13 cellular contexts compared by ENCODE assay signal in genomic region chr15:74422370-74422722, GRCh38. TPM values are rescaled to one million over a fixed set of nuclear protein-coding genes. Genes with fewer than 3 reads are reported as not detected.
A peak's percentile ranks its signal among the peaks of the same experiment; 100 is the strongest.
DNase-seq lines count a peak whose midpoint lies in the region; ATAC-seq and TF ChIP-seq lines count a peak whose summit lies in the region.
"Had no signal": no experiment of that assay in that cellular context is flagged by ENCODE, and none has a peak within 500 bp of the region (broad histone marks: within the 10 kb centered on the region; RNA-seq: fewer than 3 reads in every experiment).

No MANE protein-coding gene starts in this region.

- H2BK15ac ChIP-seq in mesendoderm (replicated peaks; ENCODE audit: low read depth): no peak overlapping the region

- H3K4me1 ChIP-seq in mesendoderm (ENCODE audit: control insufficient read depth, low read depth, low read length) (peaks cover 17% of the 10 kb centered on the region), adrenal gland (replicated peaks in 1 of 2) (peaks cover 6 to 32% of the 10 kb centered on the region in 2 donors)

- H2AK5ac ChIP-seq in mesendoderm (ENCODE audit: low read length): peak overlapping the region; percentile 30

- TF ChIP-seq POLR2A in adrenal gland (IDR thresholded peaks at IDR 0.05): no peak

- H3K9ac ChIP-seq in mesendoderm (ENCODE audit: low read length): peak overlapping the region; percentile 34

- H4K8ac ChIP-seq in mesendoderm (ENCODE audit: low read depth, low read length): no peak overlapping the region

- peaks cover 5 to 11% of the 10 kb centered on the region in 2 donors for H3K36me3 Mint-ChIP-seq in activated naive CD4-positive, alpha-beta T cell treated with anti-CD3 and anti-CD28 coated beads, Interleukin-2, amount 50 U/mL, for 72 hours

- H3K27ac ChIP-seq in angular gyrus (ENCODE audit: low read depth, low read length) (peak overlapping the region; percentile 96), mesendoderm (ENCODE audit: low read depth, low read length) (peak overlapping the region; percentile 25), temporal lobe (ENCODE audit: low read depth, low read length) (peak overlapping the region; percentile 99), adrenal gland (peak overlapping the region in 1 of 5 donors; percentile 68)

- no peak overlapping the region for H3K4ac ChIP-seq in mesendoderm (ENCODE audit: low read depth, low read length)

- H3K79me1 ChIP-seq in mesendoderm (ENCODE audit: low read length): peaks cover 16% of the 10 kb centered on the region

- no peak overlapping the region for H3K4me2 ChIP-seq in mesendoderm (ENCODE audit: low read length)

- peak overlapping the region; percentile 82 for H3K56ac ChIP-seq in mesendoderm (ENCODE audit: low read length)

- no peak for DNase-seq in activated naive CD4-positive, alpha-beta T cell treated with anti-CD3 and anti-CD28 coated beads, Interleukin-2, amount 50 U/mL, for 72 hours (ENCODE audit: low spot score in 2 of 2)
- DNase-seq in activated naive CD4-positive, alpha-beta T cell treated with Interleukin-2 at 50 U/mL for 16 hours: no peak
- no peak for DNase-seq in mesendoderm
- no peak for DNase-seq in epidermal melanocyte (ENCODE audit: insufficient read length, low spot score)
- DNase-seq in adrenal gland: no peak
- no peak for DNase-seq in G401 (ENCODE audit: low spot score)
- DNase-seq: aorta, NCI-H1417 treated with DMSO at 0.1 percent for 48 hours, NCI-H524 treated with DMSO at 0.1 percent for 48 hours had no signal

- H4K5ac ChIP-seq in mesendoderm (ENCODE audit: low read length): no peak overlapping the region

- TF ChIP-seq CTCF in adrenal gland (IDR thresholded peaks at IDR 0.05): no peak

- H3K4me3 ChIP-seq in mesendoderm (ENCODE audit: low read length): no peak overlapping the region
- no peak overlapping the region for H3K4me3 ChIP-seq in adrenal gland

- WGBS in mesendoderm (ENCODE audit: extremely low coverage, insufficient coverage, low lambda C conversion rate): no CpG with 5 or more reads among the region's 8 CpGs
- WGBS in adrenal gland, 4 donors: 84 to 88% (median 87%) methylated on average over 5 to 8 of the region's 8 CpGs

- H3K18ac ChIP-seq in mesendoderm (ENCODE audit: low read length): peak overlapping the region; percentile 6

- H3K27me3 ChIP-seq in mesendoderm (ENCODE audit: insufficient read depth, low read length, poor library complexity) (no peaks in the 10 kb centered on the region), adrenal gland (no peaks in the 10 kb centered on the region)

- intact Hi-C loops in adrenal gland (cut with DNase I): no loop called here

- peak overlapping the region; percentile 55 for H2BK5ac ChIP-seq in mesendoderm (ENCODE audit: low read length)

- no peaks in the 10 kb centered on the region for H3K36me3 ChIP-seq in mesendoderm (ENCODE audit: control insufficient read depth, insufficient read depth, low read length)
- H3K36me3 ChIP-seq in adrenal gland (replicated peaks in 1 of 2): no peaks in the 10 kb centered on the region

- no peak for ATAC-seq in activated naive CD4-positive, alpha-beta T cell treated with anti-CD3 and anti-CD28 coated beads, Interleukin-2, amount 50 U/mL, for 72 hours

- H3K79me2 ChIP-seq in mesendoderm (ENCODE audit: control insufficient read depth, insufficient read depth, low read length): peaks cover 3% of the 10 kb centered on the region

- H3K27ac Mint-ChIP-seq in activated naive CD4-positive, alpha-beta T cell treated with anti-CD3 and anti-CD28 coated beads, Interleukin-2, amount 50 U/mL, for 72 hours: peak overlapping the region; percentile 39 to 62

- H2BK120ac ChIP-seq in mesendoderm (ENCODE audit: low read depth, low read length): no peak overlapping the region

- H3K9me3 Mint-ChIP-seq in activated naive CD4-positive, alpha-beta T cell treated with anti-CD3 and anti-CD28 coated beads, Interleukin-2, amount 50 U/mL, for 72 hours: no peaks in the 10 kb centered on the region

- H3K23ac ChIP-seq in mesendoderm (ENCODE audit: low read length): peak overlapping the region; percentile 45

- H3K9me3 ChIP-seq in adrenal gland (replicated peaks in 1 of 3): no peaks in the 10 kb centered on the region

- in situ Hi-C loops in G401 (cut with HindIII; ENCODE audit: low sequenced_read_pairs): no loop called here

RNA-seq across cellular contexts. Expression of gene SEMA7A, which starts 11.4 kb away (rescaled TPM):
- 10 to 100 TPM; 47.8 to 53.6 TPM for total RNA-seq in activated naive CD4-positive, alpha-beta T cell treated with anti-CD3 and anti-CD28 coated beads, Interleukin-2, amount 50 U/mL, for 72 hours
- 9.6 TPM for polyA plus RNA-seq in mesendoderm (2013, experiment 1 of 2)
- polyA plus RNA-seq in mesendoderm (2013, experiment 2 of 2): 10.6 TPM
- 25.8 TPM for total RNA-seq in temporal lobe
- total RNA-seq in adrenal gland: 1 to 10 TPM; 1.3 to 6.6 (median 3.4) TPM
- polyA plus RNA-seq in adrenal gland: 1 to 10 TPM; 2.9 to 5.0 (median 3.9) TPM
- 8.5 and 14.3 TPM in 2 replicates for total RNA-seq in G401 (2014; rRNA removed; shearing (Covaris generic))

RNA-seq across cellular contexts. Expression of gene UBL7, which starts 38.6 kb away (rescaled TPM):
- total RNA-seq in activated naive CD4-positive, alpha-beta T cell treated with anti-CD3 and anti-CD28 coated beads, Interleukin-2, amount 50 U/mL, for 72 hours: 10 to 100 TPM; 43.3 to 50.4 TPM
- 38.7 TPM for polyA plus RNA-seq in mesendoderm (2013, experiment 1 of 2)
- 39.7 TPM for polyA plus RNA-seq in mesendoderm (2013, experiment 2 of 2)
- total RNA-seq in temporal lobe (16.5 TPM), adrenal gland (10 to 100 TPM; 47.7 to 85.0 (median 59.2) TPM)
- 10 to 100 TPM; 16.0 to 46.1 (median 31.2) TPM for polyA plus RNA-seq in adrenal gland
- total RNA-seq in G401 (2014; rRNA removed; shearing (Covaris generic)): 111 and 117 TPM in 2 replicates

RNA-seq across cellular contexts. Expression of gene CYP11A1, which starts 54.9 kb away (rescaled TPM):
- total RNA-seq in activated naive CD4-positive, alpha-beta T cell treated with anti-CD3 and anti-CD28 coated beads, Interleukin-2, amount 50 U/mL, for 72 hours: under 1 TPM in 1 of 2 donors, not detected in 1; 0.59 TPM
- polyA plus RNA-seq in mesendoderm (2013, experiment 1 of 2): 2.5 TPM
- 2.9 TPM for polyA plus RNA-seq in mesendoderm (2013, experiment 2 of 2)
- total RNA-seq in temporal lobe (not detected), adrenal gland (1,000 to 10,000 TPM in 6 of 8 donors, 100 to 1,000 TPM in 2; 635 to 3,326 (median 1,366) TPM)
- 1,000 to 10,000 TPM in 1 of 3 donors, 100 to 1,000 TPM in 2; 233 to 4,804 (median 738) TPM for polyA plus RNA-seq in adrenal gland
- total RNA-seq in G401 (2014; rRNA removed; shearing (Covaris generic)): not detected in 2 replicates
- total RNA-seq: A673, lung microvascular endothelial cell had no signal

Comparison
In these comparisons a context has a peak if more than half of its experiments do, and no peak if none do; other contexts are left out.
1. RNA of gene CYP11A1, which starts 54.9 kb away (total RNA-seq): 635 to 3,326 TPM in adrenal gland; 0.59 TPM in activated naive CD4-positive, alpha-beta T cell treated with anti-CD3 and anti-CD28 coated beads, Interleukin-2, amount 50 U/mL, for 72 hours, not detected in temporal lobe (single experiment) and not detected in G401; every median in the first group is over 100 times any median in the second.